In the genomic region with DNA sequence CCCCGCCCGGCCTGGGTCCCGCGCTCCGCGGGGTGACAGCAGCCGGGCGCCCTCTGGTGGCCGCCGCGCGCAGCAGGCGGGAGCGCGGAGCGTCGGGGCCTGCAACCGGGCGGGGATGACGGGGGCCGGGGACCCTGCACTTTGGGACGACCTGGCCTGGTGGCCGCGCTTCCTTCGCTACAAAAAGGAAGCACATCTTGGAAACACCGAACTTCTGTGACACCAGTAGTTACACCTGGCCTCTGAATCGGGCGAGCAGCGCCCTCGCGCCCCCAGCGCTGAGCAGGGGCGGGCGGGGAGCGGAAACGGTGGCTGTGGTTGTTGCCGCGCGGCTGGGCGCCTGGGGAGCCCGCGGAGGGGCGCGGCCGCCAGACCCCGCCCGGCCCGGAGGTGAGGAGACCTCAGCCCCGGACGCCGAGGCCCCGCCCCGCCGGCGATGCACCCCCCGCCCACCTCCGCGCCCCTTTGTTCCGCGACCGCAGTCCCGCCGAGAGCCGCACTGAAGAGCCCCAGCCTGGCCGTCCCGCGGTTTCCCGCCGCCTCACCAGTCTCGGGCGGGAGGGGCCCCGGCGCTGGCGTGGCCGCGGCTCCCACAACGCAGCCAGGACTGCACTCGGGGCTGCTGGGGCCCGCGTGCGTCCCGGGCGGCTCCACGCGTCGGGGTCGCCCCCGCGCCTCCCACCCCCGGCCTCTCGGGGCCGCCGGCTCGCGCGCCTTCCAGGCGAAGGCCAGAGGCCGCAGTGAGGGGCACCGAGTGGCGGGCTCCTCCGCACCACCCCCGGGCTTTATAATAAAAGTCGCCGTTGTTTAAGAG, we compare ENCODE assay signal across 1 cellular context.
TF ChIP-seq lines count a peak whose summit lies in the region.

No MANE protein-coding gene starts in this region.

TF ChIP-seq in GM12878, 131 proteins besides CTCF, POLR2A, EP300 and RAD21 (continued from another document and continues in another):
- TF ChIP-seq ZBTB4 (CRISPR knock-in tag; IDR thresholded peaks at IDR 0.05) (no peak), SMC3 (IDR thresholded peaks at IDR 0.05; ENCODE audit: borderline replicate concordance, low read length) (peak; percentile 58), BCLAF1 (IDR thresholded peaks at IDR 0.05) (no peak), HCFC1 (IDR thresholded peaks at IDR 0.05; ENCODE audit: low read length) (peak; percentile 10; the same call in 1 of the 2 replicates), TCF7 (IDR thresholded peaks at IDR 0.05; ENCODE audit: borderline replicate concordance) (no peak), NFIC (IDR thresholded peaks at IDR 0.05; ENCODE audit: low read depth, low read length) (no peak), BACH1 (IDR thresholded peaks at IDR 0.05; ENCODE audit: borderline replicate concordance) (peak; percentile 54; the same call in 1 of the 2 replicates), CHD2 (IDR thresholded peaks at IDR 0.05; ENCODE audit: borderline replicate concordance, low read depth, low read length) (no peak), MTA3 (IDR thresholded peaks at IDR 0.05; ENCODE audit: borderline replicate concordance, low read length) (no peak), MTA2 (IDR thresholded peaks at IDR 0.05; ENCODE audit: low read depth) (no peak), STAT3 (IDR thresholded peaks at IDR 0.05; ENCODE audit: low read depth, low read length) (no peak), ZBED1 (IDR thresholded peaks at IDR 0.05; ENCODE audit: borderline replicate concordance) (no peak), ZNF592 (IDR thresholded peaks at IDR 0.05) (0 out of 2 replicates have a peak, but pooled peaks have one; percentile 20), EZH2 (IDR thresholded peaks at IDR 0.05; ENCODE audit: borderline replicate concordance, control insufficient read depth, low read depth, low read length) (no peak), DPF2 (IDR thresholded peaks at IDR 0.05) (peak; percentile 71), NR2C1 (IDR thresholded peaks at IDR 0.05) (0 out of 2 replicates have a peak, but pooled peaks have one; percentile 24), FOXK2 (IDR thresholded peaks at IDR 0.05) (no peak), RB1 (IDR thresholded peaks at IDR 0.05; ENCODE audit: borderline replicate concordance) (peak; percentile 95; the same call in 1 of the 2 replicates), NR2F1 (conservative IDR thresholded peaks at IDR 0.05) (peak; percentile 60), CBX3 (IDR thresholded peaks at IDR 0.05; ENCODE audit: borderline replicate concordance, low read depth) (no peak), YY1 (IDR thresholded peaks at IDR 0.05; ENCODE audit: low read depth, low read length) (peak; percentile 84), ZNF217 (IDR thresholded peaks at IDR 0.05) (peak; percentile 79; the same call in 1 of the 2 replicates), SREBF2 (IDR thresholded peaks at IDR 0.05; ENCODE audit: low read length) (no peak), IRF4 (IDR thresholded peaks at IDR 0.05; ENCODE audit: low read depth, low read length) (no peak), LARP7 (IDR thresholded peaks at IDR 0.05) (peak; percentile 96), CHD1 (IDR thresholded peaks at IDR 0.05; ENCODE audit: low read depth, low read length) (no peak), ZSCAN29 (IDR thresholded peaks at IDR 0.05) (0 out of 2 replicates have a peak, but pooled peaks have one; percentile 12), SUPT20H (IDR thresholded peaks at IDR 0.05; ENCODE audit: borderline replicate concordance, control insufficient read depth, low read depth, low read length) (no peak), IKZF2 (IDR thresholded peaks at IDR 0.05) (no peak), MEF2A (IDR thresholded peaks at IDR 0.05; ENCODE audit: insufficient read depth, low read depth, low read length) (0 out of 2 replicates have a peak, but pooled peaks have one; percentile 42), SIX5 (IDR thresholded peaks at IDR 0.05; ENCODE audit: low read depth, low read length, severe bottlenecking) (no peak), NKRF (conservative IDR thresholded peaks at IDR 0.05) (peak; percentile 63), IKZF1 (conservative IDR thresholded peaks at IDR 0.05) (peak; percentile 77), RELA (IDR thresholded peaks at IDR 0.05; ENCODE audit: borderline replicate concordance, partially characterized antibody) (peak; percentile 28), PAX8 (IDR thresholded peaks at IDR 0.05) (no peak), EGR1 (IDR thresholded peaks at IDR 0.05; ENCODE audit: borderline replicate concordance in 1 of 2, low read depth in 2 of 2, low read length in 2 of 2) (peak in 1 of 2 experiments; percentile 88; a peak in 2 of 3 replicates), SRF (IDR thresholded peaks at IDR 0.05; ENCODE audit: low read depth in 2 of 2, low read length in 2 of 2) (0 out of 4 replicates have a peak, but pooled peaks of 1 of the 2 experiments have one; percentile 40), TCF3 (IDR thresholded peaks at IDR 0.05; ENCODE audit: borderline replicate concordance, insufficient read depth, low read depth, low read length) (0 out of 2 replicates have a peak, but pooled peaks have one; percentile 47), PBX3 (IDR thresholded peaks at IDR 0.05; ENCODE audit: insufficient replicate concordance, low read depth, low read length) (no peak), SMARCA5 (IDR thresholded peaks at IDR 0.05) (peak; percentile 95; the same call in 1 of the 2 replicates), BHLHE40 (IDR thresholded peaks at IDR 0.05; ENCODE audit: borderline replicate concordance in 1 of 2, low read depth in 2 of 2, low read length in 1 of 2) (peak; percentile 1 to 67; a peak in 3 of 4 replicates)
- TF ChIP-seq, protein P1, sequence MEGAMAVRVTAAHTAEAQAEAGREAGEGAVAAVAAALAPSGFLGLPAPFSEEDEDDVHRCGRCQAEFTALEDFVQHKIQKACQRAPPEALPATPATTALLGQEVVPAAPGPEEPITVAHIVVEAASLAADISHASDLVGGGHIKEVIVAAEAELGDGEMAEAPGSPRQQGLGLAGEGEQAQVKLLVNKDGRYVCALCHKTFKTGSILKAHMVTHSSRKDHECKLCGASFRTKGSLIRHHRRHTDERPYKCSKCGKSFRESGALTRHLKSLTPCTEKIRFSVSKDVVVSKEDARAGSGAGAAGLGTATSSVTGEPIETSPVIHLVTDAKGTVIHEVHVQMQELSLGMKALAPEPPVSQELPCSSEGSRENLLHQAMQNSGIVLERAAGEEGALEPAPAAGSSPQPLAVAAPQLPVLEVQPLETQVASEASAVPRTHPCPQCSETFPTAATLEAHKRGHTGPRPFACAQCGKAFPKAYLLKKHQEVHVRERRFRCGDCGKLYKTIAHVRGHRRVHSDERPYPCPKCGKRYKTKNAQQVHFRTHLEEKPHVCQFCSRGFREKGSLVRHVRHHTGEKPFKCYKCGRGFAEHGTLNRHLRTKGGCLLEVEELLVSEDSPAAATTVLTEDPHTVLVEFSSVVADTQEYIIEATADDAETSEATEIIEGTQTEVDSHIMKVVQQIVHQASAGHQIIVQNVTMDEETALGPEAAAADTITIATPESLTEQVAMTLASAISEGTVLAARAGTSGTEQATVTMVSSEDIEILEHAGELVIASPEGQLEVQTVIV (IDR thresholded peaks at IDR 0.05; ENCODE audit: borderline replicate concordance, partially characterized antibody), result no peak
- TF ChIP-seq, protein P2, sequence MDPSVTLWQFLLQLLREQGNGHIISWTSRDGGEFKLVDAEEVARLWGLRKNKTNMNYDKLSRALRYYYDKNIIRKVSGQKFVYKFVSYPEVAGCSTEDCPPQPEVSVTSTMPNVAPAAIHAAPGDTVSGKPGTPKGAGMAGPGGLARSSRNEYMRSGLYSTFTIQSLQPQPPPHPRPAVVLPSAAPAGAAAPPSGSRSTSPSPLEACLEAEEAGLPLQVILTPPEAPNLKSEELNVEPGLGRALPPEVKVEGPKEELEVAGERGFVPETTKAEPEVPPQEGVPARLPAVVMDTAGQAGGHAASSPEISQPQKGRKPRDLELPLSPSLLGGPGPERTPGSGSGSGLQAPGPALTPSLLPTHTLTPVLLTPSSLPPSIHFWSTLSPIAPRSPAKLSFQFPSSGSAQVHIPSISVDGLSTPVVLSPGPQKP (IDR thresholded peaks at IDR 0.05; ENCODE audit: low read depth, low read length), result peak; percentile 31; the same call in 1 of the 2 replicates
